1 cellular context compared by ENCODE assay signal in the genomic region with DNA sequence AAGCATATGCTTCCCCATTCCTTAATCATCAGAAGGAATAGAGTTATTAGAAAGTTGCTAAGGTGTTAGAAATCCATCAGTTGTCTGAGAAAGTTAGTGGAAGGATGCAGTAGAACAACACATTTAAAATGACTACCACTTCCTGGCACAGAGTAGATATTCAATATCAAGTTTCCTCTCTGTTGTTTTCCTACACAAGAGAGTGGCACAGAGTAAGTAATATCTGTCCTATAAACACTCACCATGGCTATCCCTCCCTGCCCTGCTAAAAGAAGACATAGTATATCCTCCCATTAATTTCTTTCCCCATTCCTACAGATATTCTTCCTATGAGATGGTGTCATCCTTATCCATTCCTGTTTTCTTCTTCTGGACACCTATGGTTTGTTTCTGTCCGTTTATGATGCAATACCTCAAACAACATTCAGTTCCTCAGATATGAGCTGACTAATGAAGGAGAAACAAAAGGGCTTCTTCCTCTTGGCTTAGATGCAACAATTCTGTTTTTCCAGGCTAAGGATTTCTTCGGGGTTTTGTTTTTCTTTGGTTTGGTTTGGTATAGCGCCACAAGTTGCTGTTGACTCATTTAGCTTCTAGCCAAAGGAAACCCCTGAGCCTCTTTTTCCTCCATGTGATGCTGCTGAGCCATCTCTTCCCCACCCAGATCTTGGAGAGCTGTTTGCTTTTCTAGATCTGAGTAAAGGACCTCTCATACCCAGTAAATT.
TF ChIP-seq lines count a peak whose summit lies in the region.

No MANE protein-coding gene starts in this region.

TF ChIP-seq in K562, 482 proteins besides CTCF, POLR2A, EP300 and RAD21 (continued from another document):
- TF ChIP-seq ZBTB11 (CRISPR knock-in tag; IDR thresholded peaks at IDR 0.05) (no peak), TRIM24 (IDR thresholded peaks at IDR 0.05) (peak; percentile 49 to 79; a peak in 1 of 4 replicates), CCNT2 (IDR thresholded peaks at IDR 0.05; ENCODE audit: borderline replicate concordance, extremely low read depth, insufficient read length, low read depth, low read length) (no peak), GABPA (tag; conservative IDR thresholded peaks at IDR 0.05; ENCODE audit: low read depth) (0 out of 2 replicates have a peak, but pooled peaks have one; percentile 9), ATF7 (IDR thresholded peaks at IDR 0.05) (peak; percentile 57; the same call in 1 of the 2 replicates), ZSCAN32 (CRISPR knock-in tag; IDR thresholded peaks at IDR 0.05) (peak; percentile 90), RUNX1 (IDR thresholded peaks at IDR 0.05; ENCODE audit: low read depth) (no peak), XRCC5 (IDR thresholded peaks at IDR 0.05; ENCODE audit: low read depth, low read length) (no peak), ZNF24 (IDR thresholded peaks at IDR 0.05) (no peak), MAFG (tag; conservative IDR thresholded peaks at IDR 0.05) (0 out of 2 replicates have a peak, but pooled peaks have one; percentile 12), CTBP1 (IDR thresholded peaks at IDR 0.05; ENCODE audit: borderline replicate concordance) (0 out of 2 replicates have a peak, but pooled peaks have one; percentile 12), SOX6 (IDR thresholded peaks at IDR 0.05) (0 out of 2 replicates have a peak, but pooled peaks have one; percentile 14), JUND (IDR thresholded peaks at IDR 0.05; ENCODE audit: borderline replicate concordance, low read depth, low read length) (peak; percentile 33; the same call in 1 of the 2 replicates), JUND (tag; IDR thresholded peaks at IDR 0.05; ENCODE audit: borderline replicate concordance, low read depth, low read length) (no peak), ZNF134 (CRISPR knock-in tag; conservative IDR thresholded peaks at IDR 0.05) (no peak), ZNF589 (CRISPR knock-in tag; IDR thresholded peaks at IDR 0.05; ENCODE audit: low read depth) (peak; percentile 44; the same call in 1 of the 2 replicates), RNF219 (CRISPR knock-in tag; IDR thresholded peaks at IDR 0.05) (no peak), CEBPB (tag; IDR thresholded peaks at IDR 0.05) (peak; percentile 91), FOSL1 (tag; conservative IDR thresholded peaks at IDR 0.05) (peak; percentile 61), ATF4 (CRISPR knock-in tag; IDR thresholded peaks at IDR 0.05) (peak; percentile 89), JUNB (CRISPR knock-in tag; conservative IDR thresholded peaks at IDR 0.05) (peak; percentile 48; the same call in 1 of the 2 replicates), NR2C2 (CRISPR knock-in tag; IDR thresholded peaks at IDR 0.05) (no peak), NR2C2 (tag; IDR thresholded peaks at IDR 0.05) (0 out of 2 replicates have a peak, but pooled peaks have one; percentile 21), SMARCA4 (IDR thresholded peaks at IDR 0.05) (0 out of 2 replicates have a peak, but pooled peaks have one; percentile 21), IRF9 (tag; IDR thresholded peaks at IDR 0.05) (peak; percentile 90), EHMT2 (IDR thresholded peaks at IDR 0.05) (peak; percentile 39; the same call in 1 of the 2 replicates), CCAR2 (IDR thresholded peaks at IDR 0.05; ENCODE audit: low read depth, low read length) (no peak)
- TF ChIP-seq, protein P1, sequence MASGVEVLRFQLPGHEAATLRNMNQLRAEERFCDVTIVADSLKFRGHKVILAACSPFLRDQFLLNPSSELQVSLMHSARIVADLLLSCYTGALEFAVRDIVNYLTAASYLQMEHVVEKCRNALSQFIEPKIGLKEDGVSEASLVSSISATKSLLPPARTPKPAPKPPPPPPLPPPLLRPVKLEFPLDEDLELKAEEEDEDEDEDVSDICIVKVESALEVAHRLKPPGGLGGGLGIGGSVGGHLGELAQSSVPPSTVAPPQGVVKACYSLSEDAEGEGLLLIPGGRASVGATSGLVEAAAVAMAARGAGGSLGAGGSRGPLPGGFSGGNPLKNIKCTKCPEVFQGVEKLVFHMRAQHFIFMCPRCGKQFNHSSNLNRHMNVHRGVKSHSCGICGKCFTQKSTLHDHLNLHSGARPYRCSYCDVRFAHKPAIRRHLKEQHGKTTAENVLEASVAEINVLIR (CRISPR knock-in tag; IDR thresholded peaks at IDR 0.05), result no peak
